1 cellular context compared by ENCODE assay signal in genomic region chr20:5100684-5101347, GRCh38.
TF ChIP-seq lines count a peak whose summit lies in the region.

No MANE protein-coding gene starts in this region.

TF ChIP-seq in liver, 16 proteins besides CTCF, POLR2A, EP300 and RAD21 (continued from another document):
- TF ChIP-seq REST (IDR thresholded peaks at IDR 0.05) (no peak), ZBTB33 (IDR thresholded peaks at IDR 0.05) (no peak), FOXA1 (IDR thresholded peaks at IDR 0.05) (no peak), HNF4G (IDR thresholded peaks at IDR 0.05) (no peak), RXRA (IDR thresholded peaks at IDR 0.05) (no peak), MAX (IDR thresholded peaks at IDR 0.05) (no peak), TAF1 (conservative IDR thresholded peaks at IDR 0.05) (no peak), EGR1 (IDR thresholded peaks at IDR 0.05; ENCODE audit: low read depth in 2 of 2) (no peak), GABPA (IDR thresholded peaks at IDR 0.05 in 1 of 2, conservative IDR thresholded peaks at IDR 0.05 in 1 of 2) (no peak), HNF4A (conservative IDR thresholded peaks at IDR 0.05) (no peak), JUND (IDR thresholded peaks at IDR 0.05) (no peak), SP1 (IDR thresholded peaks at IDR 0.05) (no peak), NR2F2 (IDR thresholded peaks at IDR 0.05) (no peak)
